Comparison of ENCODE assay signal across 11 cellular contexts in genomic region chr9:21833090-21833801, GRCh38. TPM values are rescaled to one million over a fixed set of nuclear protein-coding genes. Genes with fewer than 3 reads are reported as not detected.
DNase-seq lines count a peak whose midpoint lies in the region; ATAC-seq and TF ChIP-seq lines count a peak whose summit lies in the region.
"Had no signal": no experiment of that assay in that cellular context is flagged by ENCODE, and none has a peak within 500 bp of the region (broad histone marks: within the 10 kb centered on the region; RNA-seq: fewer than 3 reads in every experiment).

No MANE protein-coding gene starts in this region.

- H3K27me3 Mint-ChIP-seq in Calu3 (ENCODE audit: unreplicated experiment): no peaks in the 10 kb centered on the region
- H3K27me3 Mint-ChIP-seq: CD4-positive, CD25-positive, alpha-beta regulatory T cell had no signal

- H3K4me3 Mint-ChIP-seq in Calu3 (ENCODE audit: low read depth, unreplicated experiment): peak overlapping the region; percentile 47

- H3K36me3 Mint-ChIP-seq in Calu3 (ENCODE audit: insufficient read depth, unreplicated experiment): peaks cover 86% of the 10 kb centered on the region

- DNase-seq in Calu3 (no peak), SIG-M5 treated with dmso at 0.1 percent for 504 hours (lab: John Stamatoyannopoulos, UW; ENCODE audit: unreplicated experiment) (peak; percentile 90), inferior parietal cortex (ENCODE audit: extremely low spot score) (no peak), SHP77 treated with DMSO at 0.1 percent for 48 hours (lab: John Stamatoyannopoulos, UW) (no peak), NCI-H187 (lab: John Stamatoyannopoulos, UW) (no peak), cerebellar cortex (ENCODE audit: low spot score) (no peak)
- DNase-seq: activated T-cell treated with anti-CD3 and anti-CD28 coated beads for 4 hours; CD4-positive, CD25-positive, alpha-beta regulatory T cell had no signal

- ATAC-seq in GM19463 (IDR thresholded peaks at IDR 0.05; ENCODE audit: unreplicated experiment) (peak; percentile 65), HG03135 (IDR thresholded peaks at IDR 0.05; ENCODE audit: unreplicated experiment) (peak; percentile 72)
- ATAC-seq: gastroesophageal sphincter had no signal

- no TSS peak for BruUV-seq in Calu3 (replicated peaks; lab: Mats Ljungman, UMichigan)

- H3K9me3 Mint-ChIP-seq in Calu3 (ENCODE audit: low read depth, unreplicated experiment): no peaks in the 10 kb centered on the region

- H3K4me1 Mint-ChIP-seq in Calu3 (ENCODE audit: low read depth, unreplicated experiment): peaks cover 80% of the 10 kb centered on the region

- no peak for TF ChIP-seq CTCF in Calu3 (IDR thresholded peaks at IDR 0.05; ENCODE audit: unreplicated experiment)

- intact Hi-C loops in Calu3 (cut with micrococcal nuclease; ENCODE audit: unreplicated experiment): no loop called here

- peak overlapping the region; percentile 75 for H3K27ac Mint-ChIP-seq in Calu3 (ENCODE audit: unreplicated experiment)

- CTCF ChIA-PET in Calu3 (lab: Charles Lee): interaction anchor here (1.0 to 1.4 kb wide), 2 partner anchors 16 to 20 kb away, joined by 3 read pairs; no protein-coding TSS in a partner anchor

RNA-seq across cellular contexts. Expression of gene MTAP, which starts 30.8 kb away (rescaled TPM):
- total RNA-seq in Calu3 (2022): 139 and 177 TPM in 2 replicates
